ENCODE assay signal across 22 cellular contexts in the genomic region with DNA sequence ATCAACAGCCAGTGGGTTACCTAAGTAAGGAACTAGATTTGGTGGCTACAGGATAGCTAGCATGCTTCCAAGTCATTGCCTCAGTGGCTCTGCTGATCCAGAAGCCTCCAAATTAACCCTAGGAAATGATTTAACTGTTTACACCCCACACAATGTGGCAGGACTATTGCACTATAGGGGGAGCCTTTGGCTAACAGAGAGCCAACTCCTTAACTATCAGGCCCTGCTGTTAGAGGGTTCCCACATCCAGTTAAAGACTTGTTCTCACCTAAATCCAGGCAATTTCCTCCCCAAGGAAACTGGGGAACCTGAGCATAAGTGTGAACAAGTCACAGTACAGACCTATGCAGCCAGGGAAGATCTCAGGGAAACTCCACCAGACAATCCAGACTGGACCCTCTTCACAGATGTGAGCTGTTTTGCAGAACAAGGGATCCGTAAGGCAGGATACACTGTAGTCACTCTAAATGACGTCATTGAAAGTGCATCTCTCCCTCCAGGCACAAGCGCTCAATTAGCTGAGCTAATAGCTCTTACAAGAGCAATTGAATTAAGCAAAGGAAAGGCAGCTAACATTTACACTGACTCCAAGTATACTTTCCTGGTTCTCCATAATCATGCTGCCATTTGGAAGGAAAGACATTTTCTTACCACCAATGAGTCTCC.
"Had no signal": no experiment of that assay in that cellular context is flagged by ENCODE, and none has a peak within 500 bp of the region (broad histone marks: within the 10 kb centered on the region; RNA-seq: fewer than 3 reads in every experiment).

No MANE protein-coding gene starts in this region.

- H3K27me3 ChIP-seq: gastroesophageal sphincter, left lung, thyroid gland had no signal

- H3K4me3 ChIP-seq: gastroesophageal sphincter, left lung, mucosa of descending colon, thyroid gland had no signal

- H3K27ac Mint-ChIP-seq: activated CD4-positive, alpha-beta memory T cell treated with anti-CD3 and anti-CD28 coated beads for 36 hours; activated CD4-positive, alpha-beta T cell treated with anti-CD3 and anti-CD28 coated beads for 36 hours; activated CD8-positive, alpha-beta memory T cell treated with anti-CD3 and anti-CD28 coated beads, Interleukin-2, amount 10 ng/mL, durations not matched to agents 7 days and 5 days; naive thymus-derived CD8-positive, alpha-beta T cell; stimulated activated naive B cell treated with anti-CD40 and anti-IgM and Interleukin-4, amounts not matched to agents 10 μg/mL and 1 μg/mL and 100 μg/mL, for 72 hours had no signal

- H3K27ac ChIP-seq: gastroesophageal sphincter, left lung, thyroid gland, WERI-Rb-1 had no signal

- H3K9me3 ChIP-seq: gastroesophageal sphincter, mucosa of descending colon, thyroid gland had no signal

- H3K27me3 Mint-ChIP-seq: activated CD4-positive, alpha-beta memory T cell treated with anti-CD3 and anti-CD28 coated beads for 36 hours; activated CD4-positive, alpha-beta T cell treated with anti-CD3 and anti-CD28 coated beads for 36 hours; activated CD8-positive, alpha-beta memory T cell treated with anti-CD3 and anti-CD28 coated beads, Interleukin-2, amount 10 ng/mL, durations not matched to agents 7 days and 5 days; naive thymus-derived CD8-positive, alpha-beta T cell; stimulated activated naive B cell treated with anti-CD40 and anti-IgM and Interleukin-4, amounts not matched to agents 10 μg/mL and 1 μg/mL and 100 μg/mL, for 72 hours had no signal

- H3K36me3 Mint-ChIP-seq: activated CD4-positive, alpha-beta memory T cell treated with anti-CD3 and anti-CD28 coated beads for 36 hours; activated CD8-positive, alpha-beta memory T cell treated with anti-CD3 and anti-CD28 coated beads, Interleukin-2, amount 10 ng/mL, durations not matched to agents 7 days and 5 days; naive thymus-derived CD8-positive, alpha-beta T cell; stimulated activated naive B cell treated with anti-CD40 and anti-IgM and Interleukin-4, amounts not matched to agents 10 μg/mL and 1 μg/mL and 100 μg/mL, for 72 hours had no signal

- H3K9me3 Mint-ChIP-seq: activated CD4-positive, alpha-beta memory T cell treated with anti-CD3 and anti-CD28 coated beads for 36 hours had no signal

- FAIRE-seq: astrocyte, bronchial epithelial cell, keratinocyte, urothelium cell line had no signal

- H3K4me3 Mint-ChIP-seq: activated CD4-positive, alpha-beta memory T cell treated with anti-CD3 and anti-CD28 coated beads for 36 hours; activated CD4-positive, alpha-beta T cell treated with anti-CD3 and anti-CD28 coated beads for 36 hours; activated CD8-positive, alpha-beta memory T cell treated with anti-CD3 and anti-CD28 coated beads, Interleukin-2, amount 10 ng/mL, durations not matched to agents 7 days and 5 days; naive thymus-derived CD8-positive, alpha-beta T cell; stimulated activated naive B cell treated with anti-CD40 and anti-IgM and Interleukin-4, amounts not matched to agents 10 μg/mL and 1 μg/mL and 100 μg/mL, for 72 hours had no signal

- H3K36me3 ChIP-seq: gastroesophageal sphincter, left lung, thyroid gland, WERI-Rb-1 had no signal

- H3K4me1 ChIP-seq: gastroesophageal sphincter, left lung, thyroid gland had no signal

- DNase-seq: activated CD4-positive, alpha-beta memory T cell treated with anti-CD3 and anti-CD28 coated beads for 36 hours; activated CD4-positive, alpha-beta T cell treated with anti-CD3 and anti-CD28 coated beads for 36 hours; activated CD8-positive, alpha-beta memory T cell treated with anti-CD3 and anti-CD28 coated beads, Interleukin-2, amount 10 ng/mL, durations not matched to agents 7 days and 5 days; activated effector memory CD4-positive, alpha-beta T cell treated with Interleukin-2 at 50 U/mL for 16 hours; activated naive CD4-positive, alpha-beta T cell treated with anti-CD3 and anti-CD28 coated beads, Interleukin-2, amount 50 U/mL, for 16 hours; activated T-cell treated with anti-CD3 and anti-CD28 coated beads, Interleukin-2, amount 50 U/mL, for 1 hour; erythroblast; left lung; mammary epithelial cell; mucosa of descending colon; naive thymus-derived CD8-positive, alpha-beta T cell; posterior cingulate gyrus; stimulated activated CD4-positive, alpha-beta T cell treated with anti-CD3 and anti-CD28 coated beads, Interleukin-15, amount 100 ng/mL, for 24 hours; stimulated activated CD4-positive, alpha-beta T cell treated with anti-CD3 and anti-CD28 coated beads, Interleukin-4, amount 100 ng/mL, for 1 hour; stimulated activated naive B cell treated with anti-CD40 and anti-IgM and Interleukin-4, amounts not matched to agents 10 μg/mL and 1 μg/mL and 100 μg/mL, for 72 hours; thyroid gland; WERI-Rb-1 had no signal

- ATAC-seq: activated CD4-positive, alpha-beta T cell treated with anti-CD3 and anti-CD28 coated beads for 36 hours; activated CD8-positive, alpha-beta memory T cell treated with anti-CD3 and anti-CD28 coated beads, Interleukin-2, amount 10 ng/mL, durations not matched to agents 7 days and 5 days; gastroesophageal sphincter; left lung; mucosa of descending colon; naive thymus-derived CD8-positive, alpha-beta T cell; stimulated activated naive B cell treated with anti-CD40 and anti-IgM and Interleukin-4, amounts not matched to agents 10 μg/mL and 1 μg/mL and 100 μg/mL, for 72 hours had no signal

- H3K4me1 Mint-ChIP-seq: activated CD4-positive, alpha-beta T cell treated with anti-CD3 and anti-CD28 coated beads for 36 hours; activated CD8-positive, alpha-beta memory T cell treated with anti-CD3 and anti-CD28 coated beads, Interleukin-2, amount 10 ng/mL, durations not matched to agents 7 days and 5 days; naive thymus-derived CD8-positive, alpha-beta T cell; stimulated activated naive B cell treated with anti-CD40 and anti-IgM and Interleukin-4, amounts not matched to agents 10 μg/mL and 1 μg/mL and 100 μg/mL, for 72 hours had no signal
